3 cellular contexts compared by ENCODE assay signal in the genomic region with DNA sequence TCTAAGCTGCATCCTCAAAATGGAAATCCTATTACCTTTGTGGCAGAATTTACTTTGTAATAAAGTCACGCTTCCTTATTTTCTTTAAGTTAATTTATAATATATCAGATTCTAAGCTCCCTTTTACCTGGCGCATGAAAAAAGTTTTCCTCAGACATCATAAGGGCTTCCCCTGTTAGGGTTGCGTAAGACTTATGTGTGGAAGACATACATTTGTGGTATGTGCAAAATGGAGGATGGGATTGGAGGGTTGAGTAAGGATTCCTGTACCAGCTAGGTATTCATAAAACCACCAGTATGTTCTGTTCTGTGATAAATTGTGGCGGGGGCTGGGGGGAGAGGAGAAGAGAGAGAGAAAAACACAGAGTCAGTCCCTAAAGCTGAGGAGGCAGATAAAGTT.
TF ChIP-seq lines count a peak whose summit lies in the region.

No MANE protein-coding gene starts in this region.

TF ChIP-seq in HepG2, 621 proteins besides CTCF, POLR2A, EP300 and RAD21:
- peak; percentile 76; the same call in 1 of the 2 replicates for TF ChIP-seq CEBPB (IDR thresholded peaks at IDR 0.05; ENCODE audit: borderline replicate concordance, low read depth, low read length)
- no peak for TF ChIP-seq HMG20A (CRISPR knock-in tag; IDR thresholded peaks at IDR 0.05; ENCODE audit: borderline replicate concordance)

TF ChIP-seq in IMR-90, 13 proteins besides CTCF, POLR2A, EP300 and RAD21:
- TF ChIP-seq RFX5 (IDR thresholded peaks at IDR 0.05; ENCODE audit: low read depth, low read length), result no peak
- TF ChIP-seq CEBPB (IDR thresholded peaks at IDR 0.05; ENCODE audit: low read depth, low read length), result peak; percentile 67; the same call in 1 of the 2 replicates

TF ChIP-seq in H1, 55 proteins besides CTCF, POLR2A, EP300 and RAD21:
- TF ChIP-seq CEBPB (IDR thresholded peaks at IDR 0.05; ENCODE audit: low read depth, low read length), result peak; percentile 54; the same call in 1 of the 2 replicates
- TF ChIP-seq JUND (IDR thresholded peaks at IDR 0.05; ENCODE audit: low read length), result no peak
